ENCODE assay signal across 23 cellular contexts in genomic region chr10:37780536-37780935, GRCh38.
"Had no signal": no experiment of that assay in that cellular context is flagged by ENCODE, and none has a peak within 500 bp of the region (broad histone marks: within the 10 kb centered on the region; RNA-seq: fewer than 3 reads in every experiment).

No MANE protein-coding gene starts in this region.

- H3K4me3 Mint-ChIP-seq: dendritic cell treated with granulocyte-macrophage colony-stimulating factor and Interleukin-4, amounts not matched to agents 40 ng/mL and 50 ng/mL, for 4 days; effector memory CD8-positive, alpha-beta T cell; endodermal cell; mesothelial cell of epicardium had no signal

- H3K36me3 ChIP-seq: esophagus squamous epithelium, gastrocnemius medialis, heart right ventricle, left lung, lower lobe of right lung had no signal

- H3K27ac ChIP-seq: coronary artery, epithelial cell of prostate, esophagus squamous epithelium, gastrocnemius medialis, heart right ventricle, left lung, lower lobe of right lung had no signal

- H3K27me3 ChIP-seq: esophagus squamous epithelium, gastrocnemius medialis, heart right ventricle, left lung had no signal

- ATAC-seq: effector memory CD8-positive, alpha-beta T cell; esophagus mucosa; gastrocnemius medialis; heart right ventricle; left cardiac atrium; left lung; left ventricle myocardium superior; lower lobe of right lung; mucosa of descending colon had no signal

- DNase-seq: effector CD8-positive, alpha-beta T cell; effector memory CD8-positive, alpha-beta T cell; endodermal cell; erythroblast; esophagus squamous epithelium; foreskin fibroblast; foreskin melanocyte; gastrocnemius medialis; glutamatergic neuron; head of caudate nucleus; heart right ventricle; hippocampal formation; left cardiac atrium; left ventricle myocardium superior; lower lobe of right lung; mesenchymal stem cell had no signal

- H3K4me1 ChIP-seq: esophagus squamous epithelium, gastrocnemius medialis, heart right ventricle, left lung, lower lobe of right lung had no signal

- H3K4me1 Mint-ChIP-seq: endodermal cell, mesothelial cell of epicardium had no signal

- H3K4me3 ChIP-seq: coronary artery, esophagus squamous epithelium, gastrocnemius medialis, heart right ventricle, left lung, lower lobe of right lung, mucosa of descending colon had no signal

- H3K27me3 Mint-ChIP-seq: dendritic cell treated with granulocyte-macrophage colony-stimulating factor and Interleukin-4, amounts not matched to agents 40 ng/mL and 50 ng/mL, for 4 days; effector memory CD8-positive, alpha-beta T cell had no signal

- H3K27ac Mint-ChIP-seq: dendritic cell treated with granulocyte-macrophage colony-stimulating factor and Interleukin-4, amounts not matched to agents 40 ng/mL and 50 ng/mL, for 4 days; effector memory CD8-positive, alpha-beta T cell; endodermal cell; mesothelial cell of epicardium had no signal
